In the genomic region with DNA sequence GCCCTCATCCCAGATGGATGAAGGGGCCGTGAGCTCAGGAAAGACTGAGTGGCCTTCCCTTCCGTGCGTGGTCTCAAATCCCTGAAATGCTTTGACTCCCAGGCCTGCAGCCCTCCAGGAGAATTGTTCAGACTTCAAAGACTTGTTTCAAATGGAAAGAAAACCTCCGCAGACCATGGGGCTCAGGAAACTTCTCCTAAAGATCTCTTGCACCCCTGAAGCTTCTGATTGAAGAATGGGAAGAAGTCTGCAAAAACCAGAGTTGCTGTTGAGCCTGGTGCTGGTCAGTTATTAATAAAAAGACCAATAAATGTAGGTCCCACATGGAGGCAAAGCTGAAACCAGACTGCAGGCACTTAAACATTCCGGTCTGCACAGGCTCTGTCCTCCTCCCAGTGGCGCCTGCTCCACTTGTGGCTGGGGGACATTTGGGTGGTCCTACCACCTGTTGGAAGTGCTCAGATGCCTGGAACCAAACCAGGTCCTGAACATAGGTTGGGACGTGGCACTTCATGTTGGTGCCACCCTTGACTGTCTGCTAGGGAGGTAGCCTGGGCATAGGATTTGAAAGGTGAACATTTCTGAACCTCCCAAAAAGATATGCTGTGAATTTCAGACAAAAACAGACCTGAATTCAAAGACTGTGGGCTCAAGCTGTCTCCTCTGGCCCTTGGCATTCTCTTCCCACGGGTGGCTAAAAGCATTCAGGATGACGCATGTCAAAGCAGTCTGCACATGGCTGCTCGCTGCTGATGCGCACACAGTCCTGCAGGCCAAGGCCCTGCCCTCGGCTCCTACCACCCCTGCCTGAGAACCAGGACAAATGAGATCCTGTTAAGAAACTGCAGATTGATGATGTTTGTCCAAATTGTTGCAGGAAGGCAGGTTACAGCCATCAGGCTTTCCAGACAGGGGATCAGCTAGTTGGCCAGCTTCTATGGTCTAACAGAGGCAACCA, we compare ENCODE assay signal across 27 cellular contexts. TPM values are rescaled to one million over a fixed set of nuclear protein-coding genes. Genes with fewer than 3 reads are reported as not detected.
DNase-seq lines count a peak whose midpoint lies in the region; ATAC-seq, FAIRE-seq and TF ChIP-seq lines count a peak whose summit lies in the region.
"Had no signal": no experiment of that assay in that cellular context is flagged by ENCODE, and none has a peak within 500 bp of the region (broad histone marks: within the 10 kb centered on the region; RNA-seq: fewer than 3 reads in every experiment).

No MANE protein-coding gene starts in this region.

- no peaks in the 10 kb centered on the region for H3K4me1 ChIP-seq in heart left ventricle
- peaks cover 42 to 44% of the 10 kb centered on the region in 2 experiments for H3K4me1 ChIP-seq in K562 (replicated peaks in 1 of 2; ENCODE audit: control insufficient read depth in 2 of 2, insufficient read depth in 2 of 2, low read length in 2 of 2)
- peaks cover 23% of the 10 kb centered on the region for H3K4me1 ChIP-seq in smooth muscle cell (ENCODE audit: low read depth)
- H3K4me1 ChIP-seq in adrenal gland (replicated peaks in 1 of 2), result peaks cover 0 to 17% of the 10 kb centered on the region in 2 donors

- peak overlapping the region; percentile 88 for H3K27ac Mint-ChIP-seq in mesothelial cell of epicardium
- H3K27ac Mint-ChIP-seq: CD8-positive, alpha-beta memory T cell had no signal

- no peak for TF ChIP-seq RAD21 in K562 (CRISPR knock-in tag; conservative IDR thresholded peaks at IDR 0.05 in 1 of 2, IDR thresholded peaks at IDR 0.05 in 1 of 2)

- H4K20me1 ChIP-seq in K562 (replicated peaks; ENCODE audit: control insufficient read depth, insufficient read depth, low read length), result no peaks in the 10 kb centered on the region
- H4K20me1 ChIP-seq in smooth muscle cell (ENCODE audit: low read depth), result no peaks in the 10 kb centered on the region

- TF ChIP-seq POLR2A in heart left ventricle (IDR thresholded peaks at IDR 0.05), result no peak
- no peak for TF ChIP-seq POLR2A in K562 (conservative IDR thresholded peaks at IDR 0.05)
- TF ChIP-seq POLR2A in adrenal gland (IDR thresholded peaks at IDR 0.05), result no peak

- ATAC-seq in heart left ventricle, result no peak
- no peak for ATAC-seq in left ventricle myocardium superior
- ATAC-seq in K562, result no peak; the same call in 2 of the 3 replicates
- no peak for ATAC-seq in HG03135 (IDR thresholded peaks at IDR 0.05; ENCODE audit: unreplicated experiment)
- ATAC-seq: HCT116 had no signal

- H3K9me3 Mint-ChIP-seq in mesothelial cell of epicardium, result no peaks in the 10 kb centered on the region
- H3K9me3 Mint-ChIP-seq: CD8-positive, alpha-beta memory T cell had no signal

- H2AFZ ChIP-seq in K562 (ENCODE audit: low read depth, low read length) (peak overlapping the region; percentile 77), smooth muscle cell (ENCODE audit: low read depth) (no peak overlapping the region)

- H3K4me3 Mint-ChIP-seq in mesothelial cell of epicardium, result no peak overlapping the region
- H3K4me3 Mint-ChIP-seq: CD8-positive, alpha-beta memory T cell had no signal

- peak in 3 of 5 donors; percentile 8 to 39 (median 12) for DNase-seq in heart left ventricle
- no peak for DNase-seq in left ventricle myocardium superior
- DNase-seq in K562 (ENCODE audit: extremely low read depth in 1 of 4, low spot score in 3 of 4), result no peak
- no peak for DNase-seq in mesothelial cell of epicardium (ENCODE audit: low spot score in 2 of 2, unreplicated experiment in 2 of 2)
- no peak for DNase-seq in smooth muscle cell (lab: John Stamatoyannopoulos, UW; ENCODE audit: unreplicated experiment)
- no peak for DNase-seq in adrenal gland
- DNase-seq in GM13977 (ENCODE audit: low spot score), result no peak
- DNase-seq: Calu3; CD8-positive, alpha-beta memory T cell; DMS153; GOT3; KBM-7; MM.1S; NCI-H1048; NCI-H1417 treated with DMSO at 0.1 percent for 48 hours; NCI-H187; NCI-H446; NCI-H526; SHP77 had no signal

- no peaks in the 10 kb centered on the region for H3K27me3 Mint-ChIP-seq in mesothelial cell of epicardium (ENCODE audit: low read depth)

- no peaks in the 10 kb centered on the region for H3K79me2 ChIP-seq in K562 (ENCODE audit: control insufficient read depth, insufficient read depth, low read length)
- no peaks in the 10 kb centered on the region for H3K79me2 ChIP-seq in smooth muscle cell (ENCODE audit: low read depth)

- intact Hi-C loops in heart left ventricle (cut with DNase I), result no loop called here
- intact Hi-C loops in left ventricle myocardium superior (cut with micrococcal nuclease), result no loop called here
- intact Hi-C loops in K562 (cut with micrococcal nuclease), result no loop called here
- intact Hi-C loops in adrenal gland (cut with DNase I), result no loop called here

- TF ChIP-seq EP300 in K562 (IDR thresholded peaks at IDR 0.05; ENCODE audit: low read length), result no peak

- no peak for FAIRE-seq in K562 (lab: Jason Lieb, UNC)
- FAIRE-seq: G401.6, GM12892, GM18507 had no signal

- H3K27me3 ChIP-seq in heart left ventricle (peaks cover 0 to 65% (median 3%) of the 10 kb centered on the region in 9 donors), K562 (ENCODE audit: control insufficient read depth in 2 of 2, insufficient read depth in 2 of 2, low read length in 2 of 2) (no peaks in the 10 kb centered on the region), smooth muscle cell (ENCODE audit: low read depth) (no peaks in the 10 kb centered on the region), adrenal gland (no peaks in the 10 kb centered on the region)

- H3K36me3 Mint-ChIP-seq in mesothelial cell of epicardium, result no peaks in the 10 kb centered on the region
- H3K36me3 Mint-ChIP-seq: CD8-positive, alpha-beta memory T cell had no signal

- H3K27ac ChIP-seq in heart left ventricle (no peak overlapping the region), K562 (ENCODE audit: extremely low read depth, low read depth, low read length) (peak overlapping the region; percentile 87), smooth muscle cell (ENCODE audit: low read depth) (peak overlapping the region; percentile 95), adrenal gland (peak overlapping the region in 1 of 5 donors; percentile 54)
- H3K27ac ChIP-seq: C4-2B, SK-N-MC had no signal

- no peak for TF ChIP-seq CTCF in heart left ventricle (IDR thresholded peaks at IDR 0.05)
- no peak for TF ChIP-seq CTCF in K562 (IDR thresholded peaks at IDR 0.05 in 2 of 3, conservative IDR thresholded peaks at IDR 0.05 in 1 of 3; ENCODE audit: insufficient read depth in 2 of 3, low read depth in 1 of 3, low read length in 3 of 3)
- no peak for TF ChIP-seq CTCF in mesothelial cell of epicardium (IDR thresholded peaks at IDR 0.05; ENCODE audit: unreplicated experiment)
- TF ChIP-seq CTCF in smooth muscle cell (IDR thresholded peaks at IDR 0.05; ENCODE audit: borderline replicate concordance, insufficient read depth, poor library complexity, severe bottlenecking), result no peak
- no peak for TF ChIP-seq CTCF in adrenal gland (IDR thresholded peaks at IDR 0.05)
- no peak for TF ChIP-seq CTCF in GM13977 (IDR thresholded peaks at IDR 0.05; ENCODE audit: extremely low read depth, insufficient read depth, missing control alignments)

- CTCF ChIA-PET in K562 (lab: Yijun Ruan, JAX; ENCODE audit: low intra/inter-chr PET ratio), result no interaction called here

- peak overlapping the region; percentile 78 to 86 for H3K9ac ChIP-seq in K562 (ENCODE audit: insufficient read depth in 1 of 2, low read depth in 2 of 2, low read length in 2 of 2)
- peak overlapping the region; percentile 65 for H3K9ac ChIP-seq in smooth muscle cell (ENCODE audit: low read depth)

- no TSS peak for BruUV-seq in K562 (replicated peaks; lab: Mats Ljungman, UMichigan)

- H3F3A ChIP-seq in smooth muscle cell (ENCODE audit: low read depth), result peaks cover 11% of the 10 kb centered on the region

- H3K36me3 ChIP-seq in heart left ventricle, result no peaks in the 10 kb centered on the region
- H3K36me3 ChIP-seq in K562 (ENCODE audit: control insufficient read depth, insufficient read depth, low read length), result no peaks in the 10 kb centered on the region
- no peaks in the 10 kb centered on the region for H3K36me3 ChIP-seq in smooth muscle cell (ENCODE audit: low read depth)
- H3K36me3 ChIP-seq in adrenal gland (replicated peaks in 1 of 2), result no peaks in the 10 kb centered on the region

- 87 to 94% (median 91%) methylated on average over 7 to 12 of the region's 12 CpGs for WGBS in heart left ventricle, 4 donors
- WGBS in K562 (ENCODE audit: insufficient coverage, low coverage, missing lambda C conversion rate), result 83% methylated on average over 10 of the region's 12 CpGs
- 52% methylated on average over 12 of the region's 12 CpGs for WGBS in smooth muscle cell (ENCODE audit: low lambda C conversion rate)
- WGBS in adrenal gland, 4 donors, result 87 to 92% (median 90%) methylated on average over 12 of the region's 12 CpGs

- in situ Hi-C loops in K562 (cut with MboI), result no loop called here
- in situ Hi-C loops in GM13977 (cut with MboI; ENCODE audit: low pct_unique_long_range_greater_than_20kb, low sequenced_read_pairs, unreplicated experiment), result no loop called here

- H3K4me1 Mint-ChIP-seq in mesothelial cell of epicardium, result peaks cover 51% of the 10 kb centered on the region
- H3K4me1 Mint-ChIP-seq: CD8-positive, alpha-beta memory T cell had no signal

- peak overlapping the region; percentile 70; the same call in 1 of the 2 replicates for H3K4me2 ChIP-seq in K562 (ENCODE audit: insufficient read depth, low read length)
- peak overlapping the region; percentile 67 for H3K4me2 ChIP-seq in smooth muscle cell

- POLR2A ChIA-PET in K562 (lab: Yijun Ruan, JAX), result interaction anchor here (0.6 kb wide), 1 partner anchor 58 kb away, joined by 3 read pairs; no protein-coding TSS in a partner anchor

- no peak overlapping the region for H3K4me3 ChIP-seq in heart left ventricle
- no peak overlapping the region for H3K4me3 ChIP-seq in K562
- H3K4me3 ChIP-seq in smooth muscle cell, result no peak overlapping the region
- no peak overlapping the region for H3K4me3 ChIP-seq in adrenal gland
- H3K4me3 ChIP-seq: SK-N-MC had no signal

- H3K9me1 ChIP-seq in K562 (ENCODE audit: control insufficient read depth, insufficient read depth, low read length), result no peaks in the 10 kb centered on the region

- H3K9me3 ChIP-seq in heart left ventricle (no peaks in the 10 kb centered on the region), K562 (replicated peaks; ENCODE audit: control insufficient read depth, insufficient read depth, low read depth, low read length) (no peaks in the 10 kb centered on the region), smooth muscle cell (replicated peaks; ENCODE audit: low read depth) (no peaks in the 10 kb centered on the region), adrenal gland (replicated peaks in 1 of 3) (no peaks in the 10 kb centered on the region)

RNA-seq across cellular contexts. Expression of a gene that starts 36.2 kb away (rescaled TPM):
- total RNA-seq in heart left ventricle (10 to 100 TPM in 4 of 9 donors, 1 to 10 TPM in 5; 3.6 to 37.7 (median 9.9) TPM), left ventricle myocardium superior (20.6 TPM), K562 (2014; rRNA removed) (0.37 and 0.77 TPM in 2 replicates), K562 (2014; rRNA removed; fragmentation: Illumina TruSeq; extraction: Trizol) (0.69 and 1.1 TPM in 2 replicates), K562 (2015; rRNA removed; fragmentation: Illumina TruSeq; extraction: Trizol) (0.83 and 1.3 TPM in 2 replicates), K562 (2021) (2.7 and 3.8 TPM in 2 replicates), mesothelial cell of epicardium (0.18 TPM in 1 of 3 replicates, not detected in the others), smooth muscle cell (not detected in 2 replicates), adrenal gland (1,000 to 10,000 TPM in 3 of 8 donors, 100 to 1,000 TPM in 4, 10 to 100 TPM in 1; 86.6 to 1,883 (median 625) TPM)
- polyA plus RNA-seq in heart left ventricle (10 to 100 TPM in 1 of 2 donors, 1 to 10 TPM in 1; 5.6 to 36.7 TPM), K562 (2011; rRNA removed) (0.05 TPM in 1 of 2 replicates, not detected in the other), K562 (2014; fragmentation: Illumina TruSeq; extraction: Trizol) (2.4 TPM in 2 replicates), K562 (2014; fragmentation: Nextera tagmentation; extraction: Ambion mirVana) (under 1 TPM; 0.10 to 0.15 TPM), K562 (2014; rRNA removed) (3.9 and 5.3 TPM in 2 replicates), smooth muscle cell (0.70 TPM in 1 of 2 replicates, not detected in the other), adrenal gland (1,000 to 10,000 TPM in 2 of 3 donors, 100 to 1,000 TPM in 1; 736 to 8,129 (median 5,263) TPM)
- 6.3 and 7.3 TPM in 2 replicates for total RNA-seq in K562 (2011; cell fraction: chromatin; rRNA removed; ENCODE audit: low replicate concordance)
- total RNA-seq in K562 (2011; cell fraction: nucleolus; rRNA removed), result 3.7 TPM in 2 replicates
- 5.4 and 7.5 TPM in 2 replicates for total RNA-seq in K562 (2011; cell fraction: nucleoplasm; rRNA removed)
- polyA plus RNA-seq in K562 (2011; cell fraction: cytosol; rRNA removed), result 0.06 and 0.09 TPM in 2 replicates
- 0.04 and 0.36 TPM in 2 replicates for polyA plus RNA-seq in K562 (2011; cell fraction: nucleus; rRNA removed)
- 2.7 and 17.3 TPM in 2 replicates for polyA plus RNA-seq in K562 (2012)
- polyA minus RNA-seq in K562 (2011; rRNA and poly(A)+ RNA removed), result not detected in 2 replicates
- polyA minus RNA-seq in K562 (2011; cell fraction: cytosol; rRNA and poly(A)+ RNA removed), result not detected in 2 replicates
- not detected in 2 replicates for polyA minus RNA-seq in K562 (2011; cell fraction: nucleus; rRNA and poly(A)+ RNA removed)
- total RNA-seq: A172, Calu3 had no signal
- polyA plus RNA-seq: CD8-positive, alpha-beta memory T cell had no signal

Comparison
In these comparisons a context has a peak if more than half of its experiments do, and no peak if none do; other contexts are left out.
1. DNase-seq: peak in heart left ventricle (3 of 5); none in left ventricle myocardium superior (single experiment), K562 (0 of 4), mesothelial cell of epicardium (0 of 2), smooth muscle cell (single experiment), adrenal gland (0 of 7) and GM13977 (single experiment).
2. H3K27ac ChIP-seq: peak in K562 (single experiment) and smooth muscle cell (single experiment); none in heart left ventricle (0 of 12).